Comparison of ENCODE assay signal across 23 cellular contexts in the genomic region with DNA sequence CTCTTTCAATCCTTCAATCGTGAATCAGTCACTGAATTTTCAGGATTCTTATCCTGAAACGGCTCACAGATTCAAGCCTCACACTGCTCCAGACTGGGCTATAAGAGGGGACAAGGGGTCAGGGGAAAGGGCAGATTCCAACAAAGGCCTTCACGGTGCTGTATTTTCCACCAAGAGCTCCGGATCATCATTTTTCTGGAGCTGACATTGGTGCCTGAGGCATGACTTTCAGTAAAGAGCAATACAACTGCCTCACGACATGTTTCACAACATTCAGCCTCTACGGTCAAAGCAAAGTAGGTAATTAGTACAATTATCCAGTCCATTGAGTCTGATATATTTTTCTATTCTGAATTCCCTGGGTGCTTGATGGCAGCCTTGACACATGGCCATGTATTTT.
"Had no signal": no experiment of that assay in that cellular context is flagged by ENCODE, and none has a peak within 500 bp of the region (broad histone marks: within the 10 kb centered on the region; RNA-seq: fewer than 3 reads in every experiment).

No MANE protein-coding gene starts in this region.

- H3K36me3 ChIP-seq: neural progenitor cell, ovary, sigmoid colon, tibial nerve had no signal

- H3K27ac Mint-ChIP-seq: immature natural killer cell; naive thymus-derived CD8-positive, alpha-beta T cell; neural progenitor cell; stimulated activated naive B cell treated with anti-CD40 and anti-IgM and Interleukin-4, amounts not matched to agents 10 μg/mL and 1 μg/mL and 100 μg/mL, for 72 hours; stimulated activated naive CD8-positive, alpha-beta T cell treated with anti-CD3 and anti-CD28 coated beads, Interleukin-15, amount 100 ng/mL, for 72 hours had no signal

- H3K4me1 ChIP-seq: sigmoid colon, testis, tibial nerve had no signal

- H3K36me3 Mint-ChIP-seq: immature natural killer cell; naive thymus-derived CD8-positive, alpha-beta T cell; stimulated activated naive B cell treated with anti-CD40 and anti-IgM and Interleukin-4, amounts not matched to agents 10 μg/mL and 1 μg/mL and 100 μg/mL, for 72 hours had no signal

- H3K9ac ChIP-seq: neural progenitor cell had no signal

- ATAC-seq: esophagus mucosa; left cardiac atrium; left ventricle myocardium superior; mucosa of descending colon; naive thymus-derived CD8-positive, alpha-beta T cell; stimulated activated naive B cell treated with anti-CD40 and anti-IgM and Interleukin-4, amounts not matched to agents 10 μg/mL and 1 μg/mL and 100 μg/mL, for 72 hours; stimulated activated naive CD8-positive, alpha-beta T cell treated with anti-CD3 and anti-CD28 coated beads, Interleukin-15, amount 100 ng/mL, for 72 hours had no signal

- H2AFZ ChIP-seq: neural progenitor cell had no signal

- H3K9me3 ChIP-seq: mucosa of descending colon, ovary, sigmoid colon, testis, tibial nerve had no signal

- DNase-seq: effector memory CD4-positive, alpha-beta T cell; immature natural killer cell; kidney; left cardiac atrium; left ventricle myocardium superior; mesendoderm; mucosa of descending colon; naive thymus-derived CD8-positive, alpha-beta T cell; nucleus accumbens; ovary; sigmoid colon; stimulated activated CD4-positive, alpha-beta T cell treated with anti-CD3 and anti-CD28 coated beads, Interleukin-2, amount 100 ng/mL, for 24 hours; stimulated activated CD4-positive, alpha-beta T cell treated with anti-CD3 and anti-CD28 coated beads, Interleukin-4, amount 100 ng/mL, for 4 hours; stimulated activated naive B cell treated with anti-CD40 and anti-IgM and Interleukin-4, amounts not matched to agents 10 μg/mL and 1 μg/mL and 100 μg/mL, for 72 hours; stimulated activated naive CD8-positive, alpha-beta T cell treated with anti-CD3 and anti-CD28 coated beads, Interleukin-15, amount 100 ng/mL, for 72 hours; testis had no signal

- H3K9me3 Mint-ChIP-seq: naive thymus-derived CD8-positive, alpha-beta T cell had no signal

- FAIRE-seq: endometrium, frontal cortex, kidney had no signal

- H3K27me3 ChIP-seq: neural progenitor cell, ovary, sigmoid colon, testis, tibial nerve had no signal

- H3K4me1 Mint-ChIP-seq: immature natural killer cell; naive thymus-derived CD8-positive, alpha-beta T cell; stimulated activated naive B cell treated with anti-CD40 and anti-IgM and Interleukin-4, amounts not matched to agents 10 μg/mL and 1 μg/mL and 100 μg/mL, for 72 hours; stimulated activated naive CD8-positive, alpha-beta T cell treated with anti-CD3 and anti-CD28 coated beads, Interleukin-15, amount 100 ng/mL, for 72 hours had no signal

- H3K4me2 ChIP-seq: neural progenitor cell had no signal

- H3K4me3 ChIP-seq: lung, mucosa of descending colon, neural progenitor cell, ovary, sigmoid colon, skin epidermis, testis, tibial nerve had no signal

- H3K4me3 Mint-ChIP-seq: immature natural killer cell; naive thymus-derived CD8-positive, alpha-beta T cell; stimulated activated naive B cell treated with anti-CD40 and anti-IgM and Interleukin-4, amounts not matched to agents 10 μg/mL and 1 μg/mL and 100 μg/mL, for 72 hours; stimulated activated naive CD8-positive, alpha-beta T cell treated with anti-CD3 and anti-CD28 coated beads, Interleukin-15, amount 100 ng/mL, for 72 hours had no signal

- H3K27ac ChIP-seq: neural progenitor cell, ovary, sigmoid colon, skin epidermis, testis, tibial nerve had no signal
